21 cellular contexts compared by ENCODE assay signal in genomic region chr14:94961761-94962575, GRCh38.
A peak's percentile ranks its signal among the peaks of the same experiment; 100 is the strongest.
DNase-seq lines count a peak whose midpoint lies in the region; ATAC-seq and TF ChIP-seq lines count a peak whose summit lies in the region.
"Had no signal": no experiment of that assay in that cellular context is flagged by ENCODE, and none has a peak within 500 bp of the region (broad histone marks: within the 10 kb centered on the region; RNA-seq: fewer than 3 reads in every experiment).

No MANE protein-coding gene starts in this region.

- intact Hi-C loops in lower lobe of right lung (cut with DNase I): no loop called here

- H3K27ac ChIP-seq in BLaER1 (no peak overlapping the region), endodermal cell (ENCODE audit: low read depth, low read length) (no peak overlapping the region), lower lobe of right lung (no peak overlapping the region)
- H3K27ac ChIP-seq: BLaER1 treated with 17β-estradiol and CSF1 and Interleukin-3, amounts not matched to agents 10 nM and 100 nM had no signal

- DNase-seq in endodermal cell (peak; percentile 47), mesenteric fat pad (ENCODE audit: low spot score) (peak; percentile 79), osteocyte (ENCODE audit: extremely low spot score, unreplicated experiment) (peak; percentile 81), GM19240 (ENCODE audit: insufficient read length, low spot score) (no peak), COLO668 (lab: John Stamatoyannopoulos, UW; ENCODE audit: unreplicated experiment) (no peak), lower lobe of right lung (no peak)
- DNase-seq: 8988T; CD8-positive, alpha-beta T cell; COR-L47; DMS 273 treated with DMSO at 0.1 percent for 48 hours; DMS53; DND-41; EL; GOT3; IMR-90 had no signal

- 0 out of 2 replicates have a peak overlapping the region, but pooled peaks have one; percentile 9 for H3K4me2 ChIP-seq in BLaER1

- H3K36me3 ChIP-seq in BLaER1 (no peaks in the 10 kb centered on the region), endodermal cell (ENCODE audit: control insufficient read depth, insufficient read depth, low read length) (no peaks in the 10 kb centered on the region), lower lobe of right lung (no peaks in the 10 kb centered on the region)
- H3K36me3 ChIP-seq: BLaER1 treated with 17β-estradiol and CSF1 and Interleukin-3, amounts not matched to agents 10 nM and 100 nM; HAP-1 had no signal

- no peak for ATAC-seq in GM18907 (IDR thresholded peaks at IDR 0.05; ENCODE audit: unreplicated experiment)
- no peak for ATAC-seq in lower lobe of right lung
- ATAC-seq: CD8-positive, alpha-beta T cell; GM12878; K562 had no signal

- H4K20me1 ChIP-seq in BLaER1: no peaks in the 10 kb centered on the region
- H4K20me1 ChIP-seq: BLaER1 treated with 17β-estradiol and CSF1 and Interleukin-3, amounts not matched to agents 10 nM and 100 nM had no signal

- 85 to 89% methylated on average over 14 to 21 of the region's 21 CpGs for WGBS in endodermal cell (ENCODE audit: insufficient coverage in 1 of 2, insufficient read length in 1 of 2), 2 experiments

- H3K27ac Mint-ChIP-seq in endodermal cell: no peak overlapping the region
- no peak overlapping the region for H3K27ac Mint-ChIP-seq in osteocyte (ENCODE audit: unreplicated experiment)
- H3K27ac Mint-ChIP-seq: CD8-positive, alpha-beta T cell had no signal

- H3K4me1 ChIP-seq in BLaER1 (peaks cover 7% of the 10 kb centered on the region; the same call in 1 of the 2 replicates), endodermal cell (ENCODE audit: control insufficient read depth, insufficient read depth, low read length) (no peaks in the 10 kb centered on the region), lower lobe of right lung (no peaks in the 10 kb centered on the region)
- H3K4me1 ChIP-seq: HAP-1 had no signal

- H3K36me3 Mint-ChIP-seq in endodermal cell (ENCODE audit: low read depth) (no peaks in the 10 kb centered on the region), osteocyte (ENCODE audit: unreplicated experiment) (peaks cover 2% of the 10 kb centered on the region)
- H3K36me3 Mint-ChIP-seq: CD8-positive, alpha-beta T cell had no signal

- TF ChIP-seq CTCF in endodermal cell (conservative IDR thresholded peaks at IDR 0.05): no peak
- TF ChIP-seq CTCF in osteocyte (IDR thresholded peaks at IDR 0.05): no peak
- TF ChIP-seq CTCF in lower lobe of right lung (IDR thresholded peaks at IDR 0.05): no peak

- H3K27me3 ChIP-seq in BLaER1 (no peaks in the 10 kb centered on the region), endodermal cell (ENCODE audit: control insufficient read depth, insufficient read depth, low read length, poor library complexity, severe bottlenecking) (no peaks in the 10 kb centered on the region), lower lobe of right lung (ENCODE audit: low read depth) (peaks cover 13% of the 10 kb centered on the region)
- H3K27me3 ChIP-seq: BLaER1 treated with 17β-estradiol and CSF1 and Interleukin-3, amounts not matched to agents 10 nM and 100 nM had no signal

- H3K27me3 Mint-ChIP-seq in endodermal cell (ENCODE audit: insufficient read depth) (peaks cover 10% of the 10 kb centered on the region), osteocyte (ENCODE audit: unreplicated experiment) (peaks cover 38% of the 10 kb centered on the region)

- no peak overlapping the region for H3K9ac ChIP-seq in BLaER1
- no peak overlapping the region for H3K9ac ChIP-seq in endodermal cell (ENCODE audit: extremely low read depth, low read length, poor library complexity, severe bottlenecking)
- H3K9ac ChIP-seq: BLaER1 treated with 17β-estradiol and CSF1 and Interleukin-3, amounts not matched to agents 10 nM and 100 nM had no signal

- H3K4me3 ChIP-seq in BLaER1 (no peak overlapping the region), endodermal cell (ENCODE audit: low read length) (no peak overlapping the region), lower lobe of right lung (no peak overlapping the region)
- H3K4me3 ChIP-seq: BLaER1 treated with 17β-estradiol and CSF1 and Interleukin-3, amounts not matched to agents 10 nM and 100 nM; GM12878; HAP-1; K562 had no signal

- H3K9me3 ChIP-seq in BLaER1: no peaks in the 10 kb centered on the region
- no peaks in the 10 kb centered on the region for H3K9me3 ChIP-seq in endodermal cell (ENCODE audit: control insufficient read depth, low read length)
- no peaks in the 10 kb centered on the region for H3K9me3 ChIP-seq in lower lobe of right lung
- H3K9me3 ChIP-seq: BLaER1 treated with 17β-estradiol and CSF1 and Interleukin-3, amounts not matched to agents 10 nM and 100 nM; HAP-1 had no signal

- no peaks in the 10 kb centered on the region for H3K9me3 Mint-ChIP-seq in endodermal cell
- no peaks in the 10 kb centered on the region for H3K9me3 Mint-ChIP-seq in osteocyte (ENCODE audit: unreplicated experiment)
- H3K9me3 Mint-ChIP-seq: CD8-positive, alpha-beta T cell had no signal

- H3K4me1 Mint-ChIP-seq in endodermal cell (peaks cover 7% of the 10 kb centered on the region), osteocyte (ENCODE audit: unreplicated experiment) (no peaks in the 10 kb centered on the region)

- H3K4me3 Mint-ChIP-seq in endodermal cell: no peak overlapping the region
- H3K4me3 Mint-ChIP-seq in osteocyte (ENCODE audit: unreplicated experiment): no peak overlapping the region
- H3K4me3 Mint-ChIP-seq: CD8-positive, alpha-beta T cell had no signal

Comparison
In these comparisons a context has a peak if more than half of its experiments do, and no peak if none do; other contexts are left out.
1. DNase-seq: peak in endodermal cell (single experiment), mesenteric fat pad (single experiment) and osteocyte (single experiment); none in GM19240 (single experiment), COLO668 (single experiment) and lower lobe of right lung (single experiment).